Comparison of ENCODE assay signal across 18 cellular contexts in the genomic region with DNA sequence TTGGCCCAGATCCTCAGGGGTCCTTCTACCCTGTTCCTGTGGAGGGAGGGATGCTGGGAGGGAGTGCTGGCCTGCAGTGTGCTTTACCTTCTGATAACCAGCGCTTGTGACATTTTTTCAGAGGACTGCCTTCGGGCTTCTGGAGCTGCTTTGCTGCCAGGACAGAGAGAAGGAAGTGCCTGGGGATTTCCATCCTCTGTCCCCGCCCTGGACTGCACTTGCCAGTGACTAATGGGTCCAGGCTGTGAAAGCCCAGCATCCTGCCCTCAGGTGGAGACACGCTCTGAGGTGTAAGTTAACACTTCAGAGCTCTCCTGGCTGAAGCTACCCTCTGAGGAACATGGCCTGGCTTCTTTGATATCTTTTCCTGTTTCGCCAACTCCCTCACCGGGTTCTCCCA.
A peak's percentile ranks its signal among the peaks of the same experiment; 100 is the strongest.
DNase-seq lines count a peak whose midpoint lies in the region; ATAC-seq lines count a peak whose summit lies in the region.
"Had no signal": no experiment of that assay in that cellular context is flagged by ENCODE, and none has a peak within 500 bp of the region (broad histone marks: within the 10 kb centered on the region; RNA-seq: fewer than 3 reads in every experiment).

No MANE protein-coding gene starts in this region.

- peak; percentile 5 for DNase-seq in activated naive CD8-positive, alpha-beta T cell treated with anti-CD3 and anti-CD28 coated beads for 36 hours
- no peak for DNase-seq in activated naive CD8-positive, alpha-beta T cell treated with anti-CD3 and anti-CD28 coated beads, Interleukin-2, amount 50 U/mL, for 24 hours
- DNase-seq in M059J (ENCODE audit: low read depth) (peak; percentile 46), dermis blood vessel endothelial cell (peak; percentile 5), ureter (ENCODE audit: low spot score) (peak; percentile 51), NCI-H1930 (lab: John Stamatoyannopoulos, UW) (no peak), left cardiac atrium (no peak)
- DNase-seq: activated CD4-positive, alpha-beta T cell treated with anti-CD3 and anti-CD28 coated beads, Interleukin-2, amount 50 U/mL, for 1 hour; activated naive CD4-positive, alpha-beta T cell treated with anti-CD3 and anti-CD28 coated beads, Interleukin-2, amount 50 U/mL, for 16 hours; activated T-cell treated with anti-CD3 and anti-CD28 coated beads, Interleukin-2, amount 50 U/mL, for 24 hours; CD8-positive, alpha-beta T cell; colonic mucosa; Kasumi-1; left ventricle myocardium superior; nucleus accumbens; RPMI8226; stimulated activated naive B cell treated with anti-CD40 and anti-IgM and Interleukin-4, amounts not matched to agents 10 μg/mL and 1 μg/mL and 100 μg/mL, for 72 hours had no signal

- ATAC-seq in activated naive CD8-positive, alpha-beta T cell treated with anti-CD3 and anti-CD28 coated beads, Interleukin-2, amount 50 U/mL, for 24 hours, result no peak
- no peak for ATAC-seq in HG02763 (IDR thresholded peaks at IDR 0.05; ENCODE audit: unreplicated experiment)
- no peak for ATAC-seq in left cardiac atrium
- ATAC-seq: CD8-positive, alpha-beta T cell; left ventricle myocardium superior had no signal

- no peaks in the 10 kb centered on the region for H3K4me1 Mint-ChIP-seq in activated naive CD8-positive, alpha-beta T cell treated with anti-CD3 and anti-CD28 coated beads for 36 hours
- H3K4me1 Mint-ChIP-seq in activated naive CD8-positive, alpha-beta T cell treated with anti-CD3 and anti-CD28 coated beads, Interleukin-2, amount 50 U/mL, for 24 hours, result no peaks in the 10 kb centered on the region
- H3K4me1 Mint-ChIP-seq: stimulated activated naive B cell treated with anti-CD40 and anti-IgM and Interleukin-4, amounts not matched to agents 10 μg/mL and 1 μg/mL and 100 μg/mL, for 72 hours had no signal

- no peaks in the 10 kb centered on the region for H3K36me3 Mint-ChIP-seq in activated naive CD8-positive, alpha-beta T cell treated with anti-CD3 and anti-CD28 coated beads for 36 hours
- H3K36me3 Mint-ChIP-seq in activated naive CD8-positive, alpha-beta T cell treated with anti-CD3 and anti-CD28 coated beads, Interleukin-2, amount 50 U/mL, for 24 hours (ENCODE audit: low read depth), result no peaks in the 10 kb centered on the region
- H3K36me3 Mint-ChIP-seq: CD8-positive, alpha-beta T cell had no signal

- peaks cover 9% of the 10 kb centered on the region for H3K27me3 Mint-ChIP-seq in activated naive CD8-positive, alpha-beta T cell treated with anti-CD3 and anti-CD28 coated beads for 36 hours
- peaks cover 4% of the 10 kb centered on the region for H3K27me3 Mint-ChIP-seq in activated naive CD8-positive, alpha-beta T cell treated with anti-CD3 and anti-CD28 coated beads, Interleukin-2, amount 50 U/mL, for 24 hours

- H3K9me3 Mint-ChIP-seq in activated naive CD8-positive, alpha-beta T cell treated with anti-CD3 and anti-CD28 coated beads for 36 hours, result peaks cover 6% of the 10 kb centered on the region
- peaks cover 4% of the 10 kb centered on the region for H3K9me3 Mint-ChIP-seq in activated naive CD8-positive, alpha-beta T cell treated with anti-CD3 and anti-CD28 coated beads, Interleukin-2, amount 50 U/mL, for 24 hours

- H3K27ac Mint-ChIP-seq in activated naive CD8-positive, alpha-beta T cell treated with anti-CD3 and anti-CD28 coated beads for 36 hours, result no peak overlapping the region
- H3K27ac Mint-ChIP-seq in activated naive CD8-positive, alpha-beta T cell treated with anti-CD3 and anti-CD28 coated beads, Interleukin-2, amount 50 U/mL, for 24 hours, result no peak overlapping the region
- H3K27ac Mint-ChIP-seq: activated T-cell treated with anti-CD3 and anti-CD28 coated beads, Interleukin-2, amount 50 U/mL, for 24 hours; CD8-positive, alpha-beta T cell; stimulated activated naive B cell treated with anti-CD40 and anti-IgM and Interleukin-4, amounts not matched to agents 10 μg/mL and 1 μg/mL and 100 μg/mL, for 72 hours had no signal

- intact Hi-C loops in left cardiac atrium (cut with DNase I), result no loop called here

- no peak overlapping the region for H3K4me3 Mint-ChIP-seq in activated naive CD8-positive, alpha-beta T cell treated with anti-CD3 and anti-CD28 coated beads for 36 hours
- no peak overlapping the region for H3K4me3 Mint-ChIP-seq in activated naive CD8-positive, alpha-beta T cell treated with anti-CD3 and anti-CD28 coated beads, Interleukin-2, amount 50 U/mL, for 24 hours
- H3K4me3 Mint-ChIP-seq: activated T-cell treated with anti-CD3 and anti-CD28 coated beads, Interleukin-2, amount 50 U/mL, for 24 hours; CD8-positive, alpha-beta T cell; stimulated activated naive B cell treated with anti-CD40 and anti-IgM and Interleukin-4, amounts not matched to agents 10 μg/mL and 1 μg/mL and 100 μg/mL, for 72 hours had no signal

Comparison
In these comparisons a context has a peak if more than half of its experiments do, and no peak if none do; other contexts are left out.
1. DNase-seq: peak in activated naive CD8-positive, alpha-beta T cell treated with anti-CD3 and anti-CD28 coated beads for 36 hours (single experiment), M059J (single experiment), dermis blood vessel endothelial cell (single experiment) and ureter (single experiment); none in activated naive CD8-positive, alpha-beta T cell treated with anti-CD3 and anti-CD28 coated beads, Interleukin-2, amount 50 U/mL, for 24 hours (single experiment), NCI-H1930 (0 of 2) and left cardiac atrium (single experiment).